ENCODE assay signal across 17 cellular contexts in the genomic region with DNA sequence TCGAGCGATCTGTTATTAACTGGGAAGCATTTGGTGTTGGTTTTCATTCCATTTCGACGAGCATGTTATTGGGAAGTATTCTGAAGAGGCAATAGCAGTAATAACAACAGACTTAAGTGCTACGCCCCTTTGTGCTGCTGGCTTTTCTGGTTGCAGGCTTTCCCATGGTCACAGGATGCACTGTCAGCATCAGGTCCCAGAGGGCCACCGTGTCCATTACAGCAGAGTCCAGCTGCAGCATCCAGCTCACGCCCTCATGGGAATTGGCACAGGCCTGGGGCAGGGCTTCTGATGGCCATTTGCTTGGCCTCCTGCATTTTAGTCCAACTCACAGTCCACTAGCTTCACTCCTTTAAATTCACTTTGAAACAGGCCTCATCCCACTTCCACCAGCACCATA. TPM values are rescaled to one million over a fixed set of nuclear protein-coding genes. Genes with fewer than 3 reads are reported as not detected.
DNase-seq lines count a peak whose midpoint lies in the region; ATAC-seq and TF ChIP-seq lines count a peak whose summit lies in the region.
"Had no signal": no experiment of that assay in that cellular context is flagged by ENCODE, and none has a peak within 500 bp of the region (broad histone marks: within the 10 kb centered on the region; RNA-seq: fewer than 3 reads in every experiment).

No MANE protein-coding gene starts in this region.

- peaks cover 19% of the 10 kb centered on the region for H3K4me1 ChIP-seq in BE2C
- peaks cover 7% of the 10 kb centered on the region for H3K4me1 ChIP-seq in foreskin keratinocyte

- no peaks in the 10 kb centered on the region for H3K9me3 ChIP-seq in BE2C
- H3K9me3 ChIP-seq: SJSA1 had no signal

- DNase-seq in BE2C (peak; percentile 32), LHCN-M2 (ENCODE audit: low read depth) (peak; percentile 35), fibroblast of peridontal ligament (ENCODE audit: extremely low read depth) (peak; percentile 22), myocyte (ENCODE audit: low read depth) (peak; percentile 71), NCI-H1694 treated with DMSO at 0.1 percent for 48 hours (lab: John Stamatoyannopoulos, UW) (no peak), foreskin keratinocyte (no peak), hippocampal formation (lab: John Stamatoyannopoulos, UW) (no peak)
- DNase-seq: CD8-positive, alpha-beta memory T cell; NCI-H146; NCI-H345; NCI-H526 treated with DMSO at 0.1 percent for 48 hours; OCI-M1; RPMI8226 had no signal

- ATAC-seq in foreskin keratinocyte (no peak), GM21619 (IDR thresholded peaks at IDR 0.05; ENCODE audit: unreplicated experiment) (no peak)
- ATAC-seq: HCT116, K562 had no signal

- no peak for TF ChIP-seq CTCF in BE2C (IDR thresholded peaks at IDR 0.05; ENCODE audit: low read depth, low read length)
- no peak for TF ChIP-seq CTCF in foreskin keratinocyte (conservative IDR thresholded peaks at IDR 0.05)

- H3K27me3 ChIP-seq in BE2C (no peaks in the 10 kb centered on the region), foreskin keratinocyte (no peaks in the 10 kb centered on the region)
- H3K27me3 ChIP-seq: SJSA1 had no signal

- H3K4me3 ChIP-seq in BE2C (ENCODE audit: low read depth, low read length) = no peak overlapping the region
- H3K4me3 ChIP-seq: K562, SJSA1 had no signal

- peaks cover 5% of the 10 kb centered on the region for H3K36me3 ChIP-seq in BE2C
- H3K36me3 ChIP-seq: SJSA1 had no signal

- H3K27ac ChIP-seq in foreskin keratinocyte = no peak overlapping the region
- H3K27ac ChIP-seq: SJSA1 had no signal

RNA-seq across cellular contexts. Expression of gene BCL2L11, which starts 44.4 kb away (rescaled TPM):
- polyA plus RNA-seq in BE2C (2012; ENCODE audit: insufficient read depth, insufficient read length, low read depth) = 9.3 TPM
- total RNA-seq in LHCN-M2 (2014; rRNA removed) = 1.4 and 6.9 TPM in 2 replicates
- polyA plus RNA-seq in LHCN-M2 (2012) = 1.4 TPM
- 23.5 and 36.2 TPM in 2 replicates for total RNA-seq in myocyte
- polyA plus RNA-seq in myocyte (2012) = 23.2 TPM
- 2.7 and 2.9 TPM in 2 replicates for total RNA-seq in foreskin keratinocyte
- 1.2 and 1.5 TPM in 2 replicates for polyA plus RNA-seq in foreskin keratinocyte

Comparison
In these comparisons a context has a peak if more than half of its experiments do, and no peak if none do; other contexts are left out.
1. DNase-seq: peak in BE2C (single experiment), LHCN-M2 (single experiment), fibroblast of peridontal ligament (single experiment) and myocyte (single experiment); none in NCI-H1694 treated with DMSO at 0.1 percent for 48 hours (single experiment), foreskin keratinocyte (0 of 2) and hippocampal formation (0 of 2).